Comparison of ENCODE assay signal across 23 cellular contexts in the genomic region with DNA sequence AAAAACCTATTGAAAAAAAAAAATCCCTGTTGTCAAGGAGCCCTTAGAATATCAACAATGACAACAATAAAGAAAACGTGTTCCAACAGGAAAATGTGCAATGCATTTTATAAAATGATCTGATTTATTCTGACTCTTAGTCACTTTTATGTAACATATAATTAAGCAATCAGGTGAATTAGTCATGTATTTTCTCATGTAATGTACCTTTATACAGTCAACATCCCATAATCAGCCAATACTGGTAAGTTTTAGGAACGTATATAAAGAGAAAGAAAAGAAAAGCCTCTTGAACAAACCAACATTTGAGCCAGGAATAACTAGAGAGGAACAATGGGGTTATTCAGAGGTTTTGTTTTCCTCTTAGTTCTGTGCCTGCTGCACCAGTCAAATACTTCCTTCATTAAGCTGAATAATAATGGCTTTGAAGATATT. TPM values are rescaled to one million over a fixed set of nuclear protein-coding genes. Genes with fewer than 3 reads are reported as not detected.
A peak's percentile ranks its signal among the peaks of the same experiment; 100 is the strongest.
DNase-seq lines count a peak whose midpoint lies in the region; ATAC-seq and TF ChIP-seq lines count a peak whose summit lies in the region.
"Had no signal": no experiment of that assay in that cellular context is flagged by ENCODE, and none has a peak within 500 bp of the region (broad histone marks: within the 10 kb centered on the region; RNA-seq: fewer than 3 reads in every experiment).

A gene with protein sequence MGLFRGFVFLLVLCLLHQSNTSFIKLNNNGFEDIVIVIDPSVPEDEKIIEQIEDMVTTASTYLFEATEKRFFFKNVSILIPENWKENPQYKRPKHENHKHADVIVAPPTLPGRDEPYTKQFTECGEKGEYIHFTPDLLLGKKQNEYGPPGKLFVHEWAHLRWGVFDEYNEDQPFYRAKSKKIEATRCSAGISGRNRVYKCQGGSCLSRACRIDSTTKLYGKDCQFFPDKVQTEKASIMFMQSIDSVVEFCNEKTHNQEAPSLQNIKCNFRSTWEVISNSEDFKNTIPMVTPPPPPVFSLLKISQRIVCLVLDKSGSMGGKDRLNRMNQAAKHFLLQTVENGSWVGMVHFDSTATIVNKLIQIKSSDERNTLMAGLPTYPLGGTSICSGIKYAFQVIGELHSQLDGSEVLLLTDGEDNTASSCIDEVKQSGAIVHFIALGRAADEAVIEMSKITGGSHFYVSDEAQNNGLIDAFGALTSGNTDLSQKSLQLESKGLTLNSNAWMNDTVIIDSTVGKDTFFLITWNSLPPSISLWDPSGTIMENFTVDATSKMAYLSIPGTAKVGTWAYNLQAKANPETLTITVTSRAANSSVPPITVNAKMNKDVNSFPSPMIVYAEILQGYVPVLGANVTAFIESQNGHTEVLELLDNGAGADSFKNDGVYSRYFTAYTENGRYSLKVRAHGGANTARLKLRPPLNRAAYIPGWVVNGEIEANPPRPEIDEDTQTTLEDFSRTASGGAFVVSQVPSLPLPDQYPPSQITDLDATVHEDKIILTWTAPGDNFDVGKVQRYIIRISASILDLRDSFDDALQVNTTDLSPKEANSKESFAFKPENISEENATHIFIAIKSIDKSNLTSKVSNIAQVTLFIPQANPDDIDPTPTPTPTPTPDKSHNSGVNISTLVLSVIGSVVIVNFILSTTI (plus strand): TSS at position 292 of the 435 bp plus-strand sequence. CDS start 42 bp downstream, at position 334.

- no peak within 1 kb of the TSS for H2AFZ ChIP-seq in PC-3 (ENCODE audit: low read length)

- H3F3A ChIP-seq in PC-3 (ENCODE audit: low read length, unreplicated experiment): no peaks in the 10 kb centered on the region

- no peaks in the 10 kb centered on the region for H3K79me2 ChIP-seq in PC-3 (ENCODE audit: low read length)

- H3K27ac ChIP-seq in PC-3 (ENCODE audit: low read length): no peak within 1 kb of the TSS
- peak within 1 kb of the TSS; percentile 62 for H3K27ac ChIP-seq in epithelial cell of prostate
- H3K27ac ChIP-seq: gastrocnemius medialis, stomach, uterus had no signal

- intact Hi-C loops in PC-3 (cut with micrococcal nuclease): no loop called here
- intact Hi-C loops in cardiac septum (cut with DNase I): no loop called here

- peak; percentile 77 for DNase-seq in NCI-H1105 (lab: John Stamatoyannopoulos, UW)
- peak; percentile 38 for DNase-seq in PC-3
- DNase-seq in epithelial cell of prostate (ENCODE audit: low read depth, low spot score): peak; percentile 78
- DNase-seq in pons (ENCODE audit: low spot score): peak; percentile 98
- no peak for DNase-seq in cardiac septum (ENCODE audit: low spot score)
- DNase-seq: activated CD4-positive, alpha-beta T cell treated with anti-CD3 and anti-CD28 coated beads, Interleukin-2, amount 50 U/mL, for 4 hours; activated naive CD4-positive, alpha-beta T cell treated with Interleukin-2 at 50 U/mL for 16 hours; CD8-positive, alpha-beta T cell; gastrocnemius medialis; KBM-7; left ventricle myocardium superior; NCI-H1048; Right ventricle myocardium superior; stimulated activated CD4-positive, alpha-beta T cell treated with anti-CD3 and anti-CD28 coated beads, Interleukin-2, amount 100 ng/mL, for 24 hours; stomach; T-helper 1 cell; uterus had no signal

- H3K4me1 ChIP-seq in PC-3 (ENCODE audit: insufficient read depth, low read length): peaks cover 10% of the 10 kb centered on the region; the same call in 1 of the 2 replicates
- H3K4me1 ChIP-seq: gastrocnemius medialis, stomach, uterus had no signal

- H3K9me3 ChIP-seq in PC-3 (ENCODE audit: low read length): no peaks in the 10 kb centered on the region
- H3K9me3 ChIP-seq: gastrocnemius medialis, stomach, uterus had no signal

- TF ChIP-seq CTCF in PC-3 (conservative IDR thresholded peaks at IDR 0.05; ENCODE audit: low read depth, low read length): no peak

- no TSS peak for BruUV-seq in PC-3 (replicated peaks; lab: Mats Ljungman, UMichigan)

- no peak within 1 kb of the TSS for H3K4me3 ChIP-seq in PC-3 (ENCODE audit: low read length)
- H3K4me3 ChIP-seq: gastrocnemius medialis, stomach, uterus had no signal

- no peaks in the 10 kb centered on the region for H3K9me2 ChIP-seq in PC-3 (replicated peaks; ENCODE audit: low read length)

- ATAC-seq in PC-3 (no peak), HG03520 (IDR thresholded peaks at IDR 0.05; ENCODE audit: unreplicated experiment) (no peak), HG02588 (IDR thresholded peaks at IDR 0.05; ENCODE audit: unreplicated experiment) (no peak), HG03432 (IDR thresholded peaks at IDR 0.05; ENCODE audit: unreplicated experiment) (no peak)
- ATAC-seq: CD8-positive, alpha-beta T cell; gastrocnemius medialis; left ventricle myocardium superior had no signal

- no peaks in the 10 kb centered on the region for H4K20me1 ChIP-seq in PC-3 (ENCODE audit: low read length)

- H3K36me3 ChIP-seq in PC-3 (ENCODE audit: low read depth, low read length): no peaks in the 10 kb centered on the region
- H3K36me3 ChIP-seq: gastrocnemius medialis, stomach, uterus had no signal

- no peak within 1 kb of the TSS for H3K4me2 ChIP-seq in PC-3 (ENCODE audit: low read length)

- CTCF ChIA-PET in PC-3 (lab: Charles Lee): no interaction called here

- no peak within 1 kb of the TSS for H3K9ac ChIP-seq in PC-3 (ENCODE audit: low read length)

- POLR2A ChIA-PET in PC-3 (lab: Charles Lee; ENCODE audit: unreplicated experiment): no interaction called here

- H3K27me3 ChIP-seq in PC-3 (ENCODE audit: low read length): no peaks in the 10 kb centered on the region
- H3K27me3 ChIP-seq: gastrocnemius medialis, stomach, uterus had no signal

RNA-seq across cellular contexts. Expression of the gene that starts here (rescaled TPM):
- total RNA-seq in PC-3 (2014; rRNA removed): not detected in 2 replicates
- total RNA-seq in cardiac septum: 0.13 TPM
- total RNA-seq: CD8-positive, alpha-beta T cell; cerebellum; Daoy; left ventricle myocardium superior; osteocyte; Right ventricle myocardium superior had no signal

Comparison
In these comparisons a context has a peak if more than half of its experiments do, and no peak if none do; other contexts are left out.
1. Peak in DNase-seq in PC-3; RNA of the gene not detected or under 1 TPM.